In the genomic region with DNA sequence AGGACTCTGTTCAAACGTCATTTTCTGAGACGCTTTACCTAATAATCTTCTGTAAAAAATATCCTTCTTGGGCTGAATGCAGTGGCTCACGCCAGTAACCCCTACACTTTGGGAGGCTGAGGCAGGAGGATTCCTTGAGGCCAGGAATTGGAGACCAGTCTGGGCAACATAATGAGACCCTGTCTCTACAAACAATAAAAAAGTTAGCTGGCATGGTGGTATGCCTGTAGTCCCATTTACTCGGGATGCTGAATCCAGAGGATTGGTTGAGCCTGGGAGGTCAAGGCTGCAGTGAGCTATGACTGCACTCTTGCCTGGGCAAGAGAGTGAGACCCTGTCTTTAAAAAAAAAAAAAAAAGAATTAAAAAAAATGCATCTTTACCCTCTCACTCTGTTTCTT, we compare ENCODE assay signal across 15 cellular contexts. TPM values are rescaled to one million over a fixed set of nuclear protein-coding genes. Genes with fewer than 3 reads are reported as not detected.
DNase-seq lines count a peak whose midpoint lies in the region; ATAC-seq and TF ChIP-seq lines count a peak whose summit lies in the region.
"Had no signal": no experiment of that assay in that cellular context is flagged by ENCODE, and none has a peak within 500 bp of the region (broad histone marks: within the 10 kb centered on the region; RNA-seq: fewer than 3 reads in every experiment).

No MANE protein-coding gene starts in this region.

- BruUV-seq in MCF 10A (replicated peaks; lab: Mats Ljungman, UMichigan), result no TSS peak

- no peak overlapping the region for H3K4ac ChIP-seq in neuronal stem cell (ENCODE audit: low read length)

- peaks cover 22% of the 10 kb centered on the region for H3K4me1 Mint-ChIP-seq in MCF 10A (ENCODE audit: insufficient read depth, unreplicated experiment)
- peaks cover 77% of the 10 kb centered on the region for H3K4me1 Mint-ChIP-seq in activated CD8-positive, alpha-beta T cell treated with anti-CD3 and anti-CD28 coated beads, Interleukin-2, amount 10 ng/mL, durations not matched to agents 7 days and 5 days (ENCODE audit: low read depth)
- peaks cover 51 to 62% (median 53%) of the 10 kb centered on the region in 3 donors for H3K4me1 Mint-ChIP-seq in naive B cell

- H3K4me2 ChIP-seq in neuronal stem cell (ENCODE audit: insufficient read depth, low read length, poor library complexity, severe bottlenecking), result no peak overlapping the region

- TF ChIP-seq CTCF in MCF 10A (IDR thresholded peaks at IDR 0.05; ENCODE audit: unreplicated experiment) (no peak), breast epithelium (IDR thresholded peaks at IDR 0.05) (no peak), tibial artery (IDR thresholded peaks at IDR 0.05) (no peak), tibial nerve (IDR thresholded peaks at IDR 0.05) (no peak)

- no peak for ATAC-seq in activated CD8-positive, alpha-beta T cell treated with anti-CD3 and anti-CD28 coated beads, Interleukin-2, amount 10 ng/mL, durations not matched to agents 7 days and 5 days
- no peak for ATAC-seq in naive B cell (ENCODE audit: low read depth in 2 of 2)
- no peak for ATAC-seq in GM19328 (IDR thresholded peaks at IDR 0.05; ENCODE audit: unreplicated experiment)
- ATAC-seq: left ventricle myocardium superior had no signal

- H3K4me3 ChIP-seq in breast epithelium, result no peak overlapping the region
- H3K4me3 ChIP-seq in tibial artery, result no peak overlapping the region
- H3K4me3 ChIP-seq in tibial nerve, result no peak overlapping the region
- H3K4me3 ChIP-seq in neuronal stem cell (ENCODE audit: low read length in 2 of 2), result no peak overlapping the region
- H3K4me3 ChIP-seq: colonic mucosa had no signal

- no peak for DNase-seq in MCF 10A (ENCODE audit: unreplicated experiment)
- DNase-seq in breast epithelium (ENCODE audit: low spot score in 2 of 2), result no peak
- no peak for DNase-seq in activated CD8-positive, alpha-beta T cell treated with anti-CD3 and anti-CD28 coated beads, Interleukin-2, amount 10 ng/mL, durations not matched to agents 7 days and 5 days
- no peak for DNase-seq in naive B cell
- DNase-seq in tibial artery, result no peak
- DNase-seq in tibial nerve (ENCODE audit: low spot score in 2 of 2), result no peak
- no peak for DNase-seq in neuronal stem cell (ENCODE audit: low spot score)
- DNase-seq: aorta, colonic mucosa, GF-D8, H7, Kasumi-1, left ventricle myocardium superior, NCI-H774 had no signal

- H3K9ac ChIP-seq in neuronal stem cell (ENCODE audit: low read depth, low read length, poor library complexity), result no peak overlapping the region

- TF ChIP-seq POLR2A in breast epithelium (IDR thresholded peaks at IDR 0.05) (no peak), tibial nerve (IDR thresholded peaks at IDR 0.05) (no peak)

- TF ChIP-seq EP300 in tibial nerve (IDR thresholded peaks at IDR 0.05), result no peak

- H3K36me3 Mint-ChIP-seq in MCF 10A (ENCODE audit: insufficient read depth, unreplicated experiment), result peaks cover 24% of the 10 kb centered on the region
- peaks cover 78% of the 10 kb centered on the region for H3K36me3 Mint-ChIP-seq in activated CD8-positive, alpha-beta T cell treated with anti-CD3 and anti-CD28 coated beads, Interleukin-2, amount 10 ng/mL, durations not matched to agents 7 days and 5 days (ENCODE audit: low read depth)
- peaks cover 0 to 31% of the 10 kb centered on the region in 2 donors for H3K36me3 Mint-ChIP-seq in naive B cell

- no peak overlapping the region for H3K4me3 Mint-ChIP-seq in MCF 10A (ENCODE audit: unreplicated experiment)
- peak overlapping the region; percentile 71 for H3K4me3 Mint-ChIP-seq in activated CD8-positive, alpha-beta T cell treated with anti-CD3 and anti-CD28 coated beads, Interleukin-2, amount 10 ng/mL, durations not matched to agents 7 days and 5 days
- peak overlapping the region in 1 of 8 donors; percentile 61 for H3K4me3 Mint-ChIP-seq in naive B cell

- H4K8ac ChIP-seq in neuronal stem cell (ENCODE audit: low read depth, low read length), result no peak overlapping the region

- 93 to 94% methylated on average over 4 of the region's 4 CpGs for WGBS in tibial nerve, 2 donors
- WGBS in neuronal stem cell (ENCODE audit: extremely low coverage in 2 of 2, insufficient read length in 2 of 2, insufficient replicate concordance in 1 of 2), 2 donors, result no CpG with 5 or more reads among the region's 4 CpGs

- no peak overlapping the region for H3K23ac ChIP-seq in neuronal stem cell (ENCODE audit: low read depth, low read length, poor library complexity)

- CTCF ChIA-PET in MCF 10A (lab: Yijun Ruan, JAX), result interaction anchor here (1.4 kb wide), 1 partner anchor 88 kb away, joined by 5 read pairs; no protein-coding TSS in a partner anchor
- CTCF ChIA-PET in activated CD8-positive, alpha-beta T cell treated with anti-CD3 and anti-CD28 coated beads, Interleukin-2, amount 10 ng/mL, durations not matched to agents 7 days and 5 days (lab: Charles Lee), result interaction anchor here (0.8 to 2.7 kb wide), 3 partner anchors 13 to 93 kb away, joined by 3 to 11 read pairs (median 3); no protein-coding TSS in a partner anchor

- H3K18ac ChIP-seq in neuronal stem cell (ENCODE audit: low read length), result no peak overlapping the region

- H3K4me1 ChIP-seq in breast epithelium (peaks cover 0 to 4% of the 10 kb centered on the region in 2 donors), tibial artery (peaks cover 0 to 77% (median 40%) of the 10 kb centered on the region in 4 donors), tibial nerve (peaks cover 0 to 73% (median 24%) of the 10 kb centered on the region in 4 donors), neuronal stem cell (ENCODE audit: control insufficient read depth in 2 of 2, insufficient read depth in 1 of 2, low read depth in 1 of 2, low read length in 2 of 2) (peaks cover 4 to 9% of the 10 kb centered on the region in 2 donors)
- H3K4me1 ChIP-seq: colonic mucosa had no signal

- H3K27ac Mint-ChIP-seq in MCF 10A (ENCODE audit: low read depth, unreplicated experiment) (peak overlapping the region; percentile 35), naive B cell (peak overlapping the region in 4 of 6 donors; percentile 27 to 78 (median 52))
- H3K27ac Mint-ChIP-seq in activated CD8-positive, alpha-beta T cell treated with anti-CD3 and anti-CD28 coated beads, Interleukin-2, amount 10 ng/mL, durations not matched to agents 7 days and 5 days, result peak overlapping the region; percentile 94

- H3K14ac ChIP-seq in neuronal stem cell (ENCODE audit: low read length), result no peak overlapping the region

- H3K27ac ChIP-seq in breast epithelium (no peak overlapping the region), tibial artery (peak overlapping the region; percentile 43 to 45), tibial nerve (no peak overlapping the region), neuronal stem cell (replicated peaks; ENCODE audit: low read length) (no peak overlapping the region)
- H3K27ac ChIP-seq: colonic mucosa had no signal

- no peak overlapping the region for H2AFZ ChIP-seq in neuronal stem cell (ENCODE audit: low read length)

- H2BK5ac ChIP-seq in neuronal stem cell (ENCODE audit: low read length), result no peak overlapping the region

- H2AK5ac ChIP-seq in neuronal stem cell (ENCODE audit: low read depth, low read length), result no peak overlapping the region

- H3K27me3 ChIP-seq in breast epithelium (no peaks in the 10 kb centered on the region), tibial artery (no peaks in the 10 kb centered on the region), tibial nerve (no peaks in the 10 kb centered on the region), neuronal stem cell (ENCODE audit: control insufficient read depth in 3 of 3, insufficient read depth in 3 of 3, low read depth in 1 of 3, low read length in 3 of 3) (no peaks in the 10 kb centered on the region)
- H3K27me3 ChIP-seq: colonic mucosa had no signal

- no peak overlapping the region for H2BK12ac ChIP-seq in neuronal stem cell (ENCODE audit: low read length)

- POLR2A ChIA-PET in MCF 10A (lab: Yijun Ruan, JAX), result interaction anchor here (6.3 kb wide), 1 partner anchor 25 kb away, joined by 151 read pairs; no protein-coding TSS in a partner anchor
- POLR2A ChIA-PET in activated CD8-positive, alpha-beta T cell treated with anti-CD3 and anti-CD28 coated beads, Interleukin-2, amount 10 ng/mL, durations not matched to agents 7 days and 5 days (lab: Charles Lee), result interaction anchor here (0.7 to 1.6 kb wide), 4 partner anchors 18 to 420 kb away, joined by 3 to 7 read pairs (median 5); a partner anchor contains a TSS

- H2BK15ac ChIP-seq in neuronal stem cell (ENCODE audit: low read length), result no peak overlapping the region

- H3K27me3 Mint-ChIP-seq in MCF 10A (ENCODE audit: insufficient read depth, unreplicated experiment), result no peaks in the 10 kb centered on the region
- no peaks in the 10 kb centered on the region for H3K27me3 Mint-ChIP-seq in activated CD8-positive, alpha-beta T cell treated with anti-CD3 and anti-CD28 coated beads, Interleukin-2, amount 10 ng/mL, durations not matched to agents 7 days and 5 days (ENCODE audit: low read depth)
- H3K27me3 Mint-ChIP-seq in naive B cell, result no peaks in the 10 kb centered on the region

- peaks cover 6% of the 10 kb centered on the region for H3K79me1 ChIP-seq in neuronal stem cell (ENCODE audit: low read depth, low read length)

- H3K9me3 ChIP-seq in breast epithelium (no peaks in the 10 kb centered on the region), tibial artery (no peaks in the 10 kb centered on the region), tibial nerve (no peaks in the 10 kb centered on the region), neuronal stem cell (replicated peaks in 1 of 2; ENCODE audit: control insufficient read depth in 2 of 2, insufficient read depth in 1 of 2, low read depth in 1 of 2, low read length in 2 of 2) (peaks cover 2 to 15% of the 10 kb centered on the region in 2 donors)
- H3K9me3 ChIP-seq: colonic mucosa had no signal

- intact Hi-C loops in MCF 10A (cut with micrococcal nuclease) (no loop called here), breast epithelium (cut with DNase I; ENCODE audit: low total_unique reads) (no loop called here), tibial artery (cut with DNase I; ENCODE audit: low total_unique reads) (no loop called here)

- H2BK120ac ChIP-seq in neuronal stem cell (ENCODE audit: low read depth, low read length), result no peak overlapping the region

- no peaks in the 10 kb centered on the region for H3K9me3 Mint-ChIP-seq in MCF 10A (ENCODE audit: unreplicated experiment)
- peaks cover 27% of the 10 kb centered on the region for H3K9me3 Mint-ChIP-seq in activated CD8-positive, alpha-beta T cell treated with anti-CD3 and anti-CD28 coated beads, Interleukin-2, amount 10 ng/mL, durations not matched to agents 7 days and 5 days (ENCODE audit: insufficient read depth)
- peaks cover 2 to 13% (median 7%) of the 10 kb centered on the region in 7 donors for H3K9me3 Mint-ChIP-seq in naive B cell

- H3K36me3 ChIP-seq in breast epithelium (no peaks in the 10 kb centered on the region), tibial artery (no peaks in the 10 kb centered on the region), tibial nerve (peaks cover 0 to 13% (median 0%) of the 10 kb centered on the region in 3 donors), neuronal stem cell (replicated peaks in 1 of 2; ENCODE audit: control insufficient read depth in 2 of 2, insufficient read depth in 2 of 2, low read length in 2 of 2) (peaks cover 2 to 30% of the 10 kb centered on the region in 2 donors)
- H3K36me3 ChIP-seq: colonic mucosa had no signal

- no peak overlapping the region for H4K91ac ChIP-seq in neuronal stem cell (ENCODE audit: low read depth, low read length, poor library complexity)

RNA-seq across cellular contexts. Expression of a gene that starts 5.1 kb away (rescaled TPM):
- total RNA-seq in MCF 10A (2022) (35.4 and 55.5 TPM in 2 replicates), breast epithelium (10 to 100 TPM; 19.0 to 25.2 (median 22.7) TPM), tibial nerve (10 to 100 TPM; 17.3 to 28.2 (median 25.1) TPM)
- total RNA-seq in activated CD8-positive, alpha-beta T cell treated with anti-CD3 and anti-CD28 coated beads, Interleukin-2, amount 10 ng/mL, durations not matched to agents 7 days and 5 days, result 10 to 100 TPM; 20.8 to 21.9 TPM
- polyA plus RNA-seq in naive B cell (ENCODE audit: low read depth in 6 of 6), result 10 to 100 TPM in 1 of 6 donors, 1 to 10 TPM in 5; 4.4 to 12.5 (median 7.9) TPM
- 27.5 TPM for polyA plus RNA-seq in neuronal stem cell (2013, experiment 1 of 2)
- 27.7 TPM for polyA plus RNA-seq in neuronal stem cell (2013, experiment 2 of 2)

RNA-seq across cellular contexts. Expression of a gene that starts 31.9 kb away (rescaled TPM):
- total RNA-seq in MCF 10A (2022) (29.6 and 34.2 TPM in 2 replicates), breast epithelium (10 to 100 TPM; 13.1 to 60.3 (median 13.2) TPM), tibial nerve (1 to 10 TPM; 6.1 to 9.3 (median 7.5) TPM)
- total RNA-seq in activated CD8-positive, alpha-beta T cell treated with anti-CD3 and anti-CD28 coated beads, Interleukin-2, amount 10 ng/mL, durations not matched to agents 7 days and 5 days, result 1 to 10 TPM in 1 of 2 experiments, under 1 TPM in 1; 0.40 to 1.1 TPM
- polyA plus RNA-seq in naive B cell (ENCODE audit: low read depth in 6 of 6), result under 1 TPM in 2 of 6 donors, not detected in 4; 0.43 to 0.44 TPM
- 10.5 TPM for polyA plus RNA-seq in neuronal stem cell (2013, experiment 1 of 2)
- polyA plus RNA-seq in neuronal stem cell (2013, experiment 2 of 2), result 10.8 TPM

Comparison
In these comparisons a context has a peak if more than half of its experiments do, and no peak if none do; other contexts are left out.
1. H3K27ac Mint-ChIP-seq: peak in every context shown above with its lines; median percentile 94 in activated CD8-positive, alpha-beta T cell treated with anti-CD3 and anti-CD28 coated beads, Interleukin-2, amount 10 ng/mL, durations not matched to agents 7 days and 5 days; 52 in naive B cell; 35 in MCF 10A.
2. H3K27ac ChIP-seq: peak in tibial artery (2 of 2); none in breast epithelium (0 of 2), tibial nerve (0 of 4) and neuronal stem cell (single experiment).